ENCODE assay signal across 8 cellular contexts in the genomic region with DNA sequence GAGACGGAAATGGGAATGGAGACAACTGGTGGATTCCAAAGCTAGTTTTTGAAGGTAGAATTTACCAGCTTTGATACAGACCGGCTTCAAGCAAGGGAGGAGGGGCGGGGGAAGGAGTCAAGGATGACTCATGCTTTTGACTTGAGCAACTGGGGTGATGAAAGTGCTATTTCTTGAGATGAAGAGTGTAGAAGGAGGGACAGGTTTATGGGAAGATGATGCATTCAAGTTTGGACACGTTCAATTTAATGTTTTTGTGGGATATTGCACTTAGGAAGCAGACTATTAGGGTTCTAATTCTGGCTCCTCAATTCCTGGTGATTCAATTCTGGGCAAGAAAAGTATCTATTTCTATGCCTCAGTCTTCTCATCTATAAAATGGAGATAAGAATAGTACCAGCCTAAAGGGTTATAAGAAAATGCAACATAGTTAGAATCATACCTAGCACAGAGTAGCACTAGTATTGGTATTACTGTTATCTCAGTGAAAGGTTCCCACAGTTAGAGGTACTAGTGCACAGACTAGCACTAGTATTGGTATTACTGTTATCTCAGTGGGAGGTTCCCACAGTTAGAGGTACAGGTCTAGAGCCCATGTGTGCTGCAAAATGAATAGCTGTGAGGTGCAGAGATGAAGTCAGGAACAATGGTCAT. TPM values are rescaled to one million over a fixed set of nuclear protein-coding genes. Genes with fewer than 3 reads are reported as not detected.
DNase-seq lines count a peak whose midpoint lies in the region; ATAC-seq and TF ChIP-seq lines count a peak whose summit lies in the region.

No MANE protein-coding gene starts in this region.

- peaks cover 12 to 23% (median 21%) of the 10 kb centered on the region in 3 donors for H3K27me3 ChIP-seq in gastrocnemius medialis

- DNase-seq in AG10803 (ENCODE audit: low read depth) (peak; percentile 92), erythroblast (lab: John Stamatoyannopoulos, UW) (peak; percentile 32 to 81), gastrocnemius medialis (peak; percentile 35 to 62), NCI-H2107 (lab: John Stamatoyannopoulos, UW) (no peak), NCI-H2196 (lab: John Stamatoyannopoulos, UW; ENCODE audit: unreplicated experiment) (no peak)
- DNase-seq in activated CD4-positive, CD25-positive, alpha-beta regulatory T cell treated with anti-CD3 and anti-CD28 coated beads, Interleukin-2, amount 50 U/mL, for 72 hours, result peak; percentile 41

- ATAC-seq in GM19397 (IDR thresholded peaks at IDR 0.05; ENCODE audit: unreplicated experiment), result peak; percentile 56
- peak; percentile 94 for ATAC-seq in HG03378 (IDR thresholded peaks at IDR 0.05; ENCODE audit: unreplicated experiment)
- ATAC-seq in gastrocnemius medialis, result peak; percentile 78 to 89

- peaks cover 4 to 5% of the 10 kb centered on the region in 2 donors for H3K4me1 ChIP-seq in gastrocnemius medialis

- in situ Hi-C loops in gastrocnemius medialis (cut with MboI; ENCODE audit: low sequenced_read_pairs in 4 of 4), result no loop called here

- no peak for TF ChIP-seq CTCF in AG10803 (conservative IDR thresholded peaks at IDR 0.05; ENCODE audit: low read length)
- no peak for TF ChIP-seq CTCF in gastrocnemius medialis (IDR thresholded peaks at IDR 0.05 in 4 of 5, conservative IDR thresholded peaks at IDR 0.05 in 1 of 5)

- TF ChIP-seq POLR2A in erythroblast (IDR thresholded peaks at IDR 0.05; ENCODE audit: low read length), result no peak
- TF ChIP-seq POLR2A in gastrocnemius medialis (IDR thresholded peaks at IDR 0.05), result no peak

- intact Hi-C loops in gastrocnemius medialis (cut with DNase I; ENCODE audit: low total_unique reads), result no loop called here

- peak overlapping the region in 3 of 4 donors; percentile 28 to 43 (median 34) for H3K27ac ChIP-seq in gastrocnemius medialis

- no peaks in the 10 kb centered on the region for H3K9me3 ChIP-seq in gastrocnemius medialis

- no peak overlapping the region for H3K4me3 ChIP-seq in AG10803 (ENCODE audit: low read length)
- no peak overlapping the region for H3K4me3 ChIP-seq in gastrocnemius medialis

- H3K36me3 ChIP-seq in gastrocnemius medialis, result no peaks in the 10 kb centered on the region

RNA-seq across cellular contexts. Expression of a gene that starts 4.6 kb away (rescaled TPM):
- total RNA-seq in gastrocnemius medialis, result 1 to 10 TPM in 1 of 4 donors, not detected in 3; 1.5 TPM

Comparison
In these comparisons a context has a peak if more than half of its experiments do, and no peak if none do; other contexts are left out.
1. DNase-seq: peak in AG10803 (single experiment), activated CD4-positive, CD25-positive, alpha-beta regulatory T cell treated with anti-CD3 and anti-CD28 coated beads, Interleukin-2, amount 50 U/mL, for 72 hours (single experiment), erythroblast (2 of 2) and gastrocnemius medialis (2 of 2); none in NCI-H2107 (single experiment) and NCI-H2196 (single experiment).
2. Peak in every context shown above with its lines, with median percentiles within 50 percentile points of each other: ATAC-seq.